Comparison of ENCODE assay signal across 9 cellular contexts in the genomic region with DNA sequence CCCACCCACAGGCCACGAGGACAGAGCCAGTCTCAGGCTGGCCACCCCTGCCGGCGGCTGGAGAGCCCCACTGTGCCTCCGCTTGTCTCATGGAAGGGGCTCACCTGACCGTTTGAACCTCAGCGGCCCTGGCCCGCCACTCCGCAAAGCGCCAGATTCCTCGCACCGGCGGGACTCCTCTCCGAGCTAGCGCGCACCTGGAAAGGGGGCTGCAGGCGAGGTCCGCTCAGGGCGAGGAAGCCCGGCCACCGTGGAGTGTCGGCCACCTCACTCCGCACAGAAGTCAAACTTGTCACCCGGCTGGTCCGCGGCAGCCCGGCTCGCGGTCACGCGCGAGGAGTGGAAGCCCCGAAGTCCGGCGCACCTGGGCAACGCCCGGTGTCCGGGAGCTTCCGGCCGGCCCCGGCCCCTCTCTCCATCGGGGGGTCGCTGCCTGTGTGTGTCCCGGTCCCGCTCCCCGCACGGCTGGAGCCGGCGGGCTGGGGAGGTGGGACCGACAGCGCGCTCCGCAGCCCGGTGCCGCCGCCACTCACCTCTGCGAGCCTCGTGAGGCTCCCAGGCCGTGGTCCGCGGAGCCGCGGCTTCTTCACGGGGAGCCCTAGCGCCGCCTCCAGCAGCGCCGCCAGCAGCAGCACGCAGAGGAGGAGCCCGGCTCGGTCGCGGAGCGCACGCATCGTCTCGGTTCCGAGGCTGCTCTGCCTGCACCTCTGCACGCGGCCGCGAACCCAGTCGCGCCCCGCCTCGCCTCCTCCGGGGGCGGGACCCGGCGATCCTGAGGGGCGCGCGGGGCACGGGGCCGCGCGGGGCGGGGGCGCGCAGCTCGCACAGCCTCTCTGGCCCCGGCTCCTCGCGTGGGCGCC. TPM values are rescaled to one million over a fixed set of nuclear protein-coding genes. Genes with fewer than 3 reads are reported as not detected.
DNase-seq lines count a peak whose midpoint lies in the region; ATAC-seq, FAIRE-seq and TF ChIP-seq lines count a peak whose summit lies in the region.
"Had no signal": no experiment of that assay in that cellular context is flagged by ENCODE, and none has a peak within 500 bp of the region (broad histone marks: within the 10 kb centered on the region; RNA-seq: fewer than 3 reads in every experiment).

ISM2 (minus strand) TSS at position 697 of the 860 bp plus-strand sequence; CDS start at position 674, 23 bp downstream.

- FAIRE-seq in keratinocyte (lab: Jason Lieb, UNC): no peak

- dilution Hi-C loops in keratinocyte (cut with MboI; ENCODE audit: extremely low pct_ligation_motif_present, low sequenced_read_pairs): no loop called here

- H2AFZ ChIP-seq in keratinocyte (ENCODE audit: control insufficient read depth, low read length): peak within 1 kb of the TSS; percentile 58

- CTCF ChIA-PET in T-cell (lab: Charles Lee): no interaction called here

- H3K36me3 Mint-ChIP-seq in T-cell: peaks cover 3% of the 10 kb centered on the region
- H3K36me3 Mint-ChIP-seq in brain: peaks cover 4% of the 10 kb centered on the region

- no peak within 1 kb of the TSS for H3K27ac ChIP-seq in keratinocyte (ENCODE audit: control insufficient read depth, insufficient read depth, low read length)

- no peaks in the 10 kb centered on the region for H3K9me3 ChIP-seq in keratinocyte (ENCODE audit: control insufficient read depth, low read depth, low read length)

- H3K36me3 ChIP-seq in keratinocyte (ENCODE audit: control insufficient read depth in 2 of 2, extremely low read depth in 1 of 2, insufficient read depth in 2 of 2, low read length in 2 of 2): no peaks in the 10 kb centered on the region

- peak within 1 kb of the TSS; percentile 37 for H3K4me3 ChIP-seq in AG10803 (ENCODE audit: low read length)
- H3K4me3 ChIP-seq in keratinocyte (ENCODE audit: control insufficient read depth in 2 of 3, extremely low read depth in 1 of 3, insufficient read depth in 2 of 3, low read depth in 1 of 3, low read length in 3 of 3): peak within 1 kb of the TSS; percentile 33 to 51 (median 46)

- ATAC-seq in GM19035 (IDR thresholded peaks at IDR 0.05; ENCODE audit: unreplicated experiment) (peak; percentile 78), HG03469 (IDR thresholded peaks at IDR 0.05; ENCODE audit: unreplicated experiment) (peak; percentile 54), T-cell (replicated peaks in 1 of 4) (peak; percentile 85 to 90 (median 85))
- ATAC-seq: HCT116 had no signal

- DNase-seq in AG10803 (ENCODE audit: low read depth) (peak; percentile 20), T-cell (peak in 29 of 34 experiments; percentile 6 to 47 (median 23)), keratinocyte (ENCODE audit: low read depth, low spot score) (no peak), SHP77 treated with DMSO at 0.1 percent for 48 hours (lab: John Stamatoyannopoulos, UW) (no peak)
- peak in 3 of 4 experiments; percentile 15 to 37 (median 25) for DNase-seq in stimulated activated CD4-positive, alpha-beta T cell treated with anti-CD3 and anti-CD28 coated beads, Interleukin-1b, Interleukin-23, amount 100 ng/mL, for 24 hours (ENCODE audit: low read depth in 4 of 4, low spot score in 1 of 4)

- H3K4me3 Mint-ChIP-seq in T-cell: peak within 1 kb of the TSS; percentile 62 to 75 (median 68)
- H3K4me3 Mint-ChIP-seq in brain: peak within 1 kb of the TSS; percentile 79 to 89 (median 81)

- peak within 1 kb of the TSS; percentile 15 for H3K9ac ChIP-seq in keratinocyte (ENCODE audit: control insufficient read depth, extremely low read depth, insufficient read depth, low read length)

- H3K9me3 Mint-ChIP-seq in T-cell: peaks cover 3 to 4% (median 4%) of the 10 kb centered on the region in 3 donors
- H3K9me3 Mint-ChIP-seq in brain: peaks cover 0 to 11% (median 5%) of the 10 kb centered on the region in 5 experiments

- no peak within 1 kb of the TSS for H3K27ac Mint-ChIP-seq in T-cell
- H3K27ac Mint-ChIP-seq in brain: no peak within 1 kb of the TSS

- no peaks in the 10 kb centered on the region for H3K79me2 ChIP-seq in keratinocyte (ENCODE audit: control insufficient read depth, insufficient read depth, low read length)

- peaks cover 20 to 38% of the 10 kb centered on the region in 2 donors for H3K27me3 Mint-ChIP-seq in T-cell
- H3K27me3 Mint-ChIP-seq in brain: peaks cover 68% of the 10 kb centered on the region

- peaks cover 24% of the 10 kb centered on the region for H3K27me3 ChIP-seq in keratinocyte (ENCODE audit: control insufficient read depth, extremely low read depth, insufficient read depth, low read length)

- TF ChIP-seq CTCF in AG10803 (conservative IDR thresholded peaks at IDR 0.05; ENCODE audit: low read length): no peak
- TF ChIP-seq CTCF in brain (conservative IDR thresholded peaks at IDR 0.05): no peak
- no peak for TF ChIP-seq CTCF in keratinocyte (optimal IDR thresholded peaks at IDR 0.05 in 1 of 3, IDR thresholded peaks at IDR 0.05 in 1 of 3, conservative IDR thresholded peaks at IDR 0.05 in 1 of 3; ENCODE audit: extremely low read depth in 1 of 3, insufficient read depth in 2 of 3, low read length in 3 of 3)

- peak within 1 kb of the TSS; percentile 83 for H3K4me2 ChIP-seq in keratinocyte (ENCODE audit: control insufficient read depth, extremely low read depth, insufficient read depth, low read depth, low read length)

- POLR2A ChIA-PET in T-cell (lab: Charles Lee): no interaction called here

- H3K9me1 ChIP-seq in keratinocyte (ENCODE audit: control insufficient read depth, extremely low read depth, insufficient read depth, low read length): no peaks in the 10 kb centered on the region

- H3K4me1 Mint-ChIP-seq in T-cell: peaks cover 6 to 11% (median 7%) of the 10 kb centered on the region in 3 donors
- H3K4me1 Mint-ChIP-seq in brain: no peaks in the 10 kb centered on the region

- H3K4me1 ChIP-seq in keratinocyte (ENCODE audit: control insufficient read depth, extremely low read depth, insufficient read depth, low read length): peaks cover 4% of the 10 kb centered on the region

- no peaks in the 10 kb centered on the region for H4K20me1 ChIP-seq in keratinocyte (ENCODE audit: control insufficient read depth, extremely low read depth, insufficient read depth, low read length)

RNA-seq across cellular contexts. Expression of gene ISM2, which starts in this region (rescaled TPM):
- total RNA-seq in T-cell: not detected
- polyA plus RNA-seq in brain (ENCODE audit: insufficient read depth, low read depth, low replicate concordance) (0.24 TPM), keratinocyte (0.08 to 0.32 TPM (median 0.16 TPM) in 3 replicates)
- polyA plus RNA-seq in keratinocyte (2011; ENCODE audit: low read depth): not detected
- polyA plus RNA-seq in keratinocyte (2011; cell fraction: cytosol; rRNA removed): 0.05 and 0.08 TPM in 2 replicates
- 0.24 and 0.41 TPM in 2 replicates for polyA plus RNA-seq in keratinocyte (2011; cell fraction: nucleus; rRNA removed)
- 0.25 TPM in 1 of 2 replicates, not detected in the other for polyA plus RNA-seq in keratinocyte (2012; ENCODE audit: low replicate concordance)
- polyA minus RNA-seq in keratinocyte: 0.19 to 0.26 TPM in 2 of 3 replicates, not detected in the other
- not detected for polyA minus RNA-seq in keratinocyte (2011; cell fraction: cytosol; rRNA and poly(A)+ RNA removed)
- polyA minus RNA-seq in keratinocyte (2011; cell fraction: nucleus; rRNA and poly(A)+ RNA removed): 0.74 and 1.1 TPM in 2 replicates

Comparison
In these comparisons a context has a peak if more than half of its experiments do, and no peak if none do; other contexts are left out.
1. Peak in DNase-seq and ATAC-seq in T-cell; RNA of the gene not detected or under 1 TPM.
2. DNase-seq: peak in AG10803 (single experiment) and stimulated activated CD4-positive, alpha-beta T cell treated with anti-CD3 and anti-CD28 coated beads, Interleukin-1b, Interleukin-23, amount 100 ng/mL, for 24 hours (3 of 4); none in keratinocyte (single experiment) and SHP77 treated with DMSO at 0.1 percent for 48 hours (single experiment).
3. Peak in every context shown above with its lines, with median percentiles within 50 percentile points of each other: ATAC-seq.